ENCODE assay signal across 8 cellular contexts in the genomic region with DNA sequence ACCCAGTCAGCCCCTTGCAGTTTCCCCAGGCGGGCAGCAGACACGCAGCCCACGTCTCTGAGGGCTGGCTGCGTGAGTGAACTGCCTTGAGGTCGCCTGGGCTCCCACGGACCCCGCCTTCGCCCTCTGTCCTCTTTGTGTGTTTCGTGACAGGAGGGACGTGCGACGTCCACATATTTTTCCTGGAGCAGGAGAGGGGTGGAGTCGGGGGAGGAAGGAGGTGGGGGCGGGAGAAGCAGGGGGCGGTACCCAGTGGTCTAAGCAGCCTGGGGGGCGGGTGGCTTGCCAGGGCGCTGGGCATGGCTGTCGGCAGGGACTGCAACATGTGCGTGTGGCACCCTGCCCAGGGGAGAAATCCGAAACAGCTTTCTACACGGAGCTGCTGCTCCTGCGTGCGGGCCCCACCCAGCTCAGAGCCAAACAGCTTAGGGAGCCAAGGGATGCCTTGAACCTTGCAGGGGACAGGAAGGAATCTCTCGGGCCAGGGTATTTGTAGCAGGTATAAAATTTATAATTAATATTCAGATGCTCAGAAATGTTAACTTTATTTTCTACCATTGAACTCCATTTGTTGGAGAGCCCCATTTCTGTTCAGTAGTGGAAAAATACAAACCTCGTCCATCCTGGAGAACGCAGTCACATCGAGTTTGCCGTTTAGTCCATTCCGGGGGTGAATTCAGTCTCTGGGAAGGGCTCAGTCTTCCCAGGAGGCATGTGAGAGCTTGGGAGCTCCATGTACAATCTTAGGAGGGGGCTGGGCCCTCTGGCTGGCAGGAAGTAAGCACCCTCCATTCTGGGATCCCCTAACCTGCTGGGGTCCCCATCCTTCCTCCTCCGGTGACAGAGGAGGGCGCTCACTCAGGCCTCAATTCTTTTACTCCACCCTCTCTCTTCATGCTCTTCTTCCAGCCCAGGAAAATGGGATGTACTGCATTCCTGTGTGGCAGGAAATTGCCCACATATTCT.
DNase-seq lines count a peak whose midpoint lies in the region; ATAC-seq and TF ChIP-seq lines count a peak whose summit lies in the region.

No MANE protein-coding gene starts in this region.

- no peaks in the 10 kb centered on the region for H4K20me1 ChIP-seq in SK-N-SH (ENCODE audit: insufficient read depth)

- H3K79me2 ChIP-seq in SK-N-SH (ENCODE audit: insufficient read depth), result no peaks in the 10 kb centered on the region

- CTCF ChIA-PET in SK-N-SH (lab: Yijun Ruan, JAX), result interaction anchor here (1.0 to 1.6 kb wide), 3 partner anchors 10 to 218 kb away, joined by 3 to 4 read pairs (median 4); no protein-coding TSS in a partner anchor

- H3K27ac ChIP-seq in SK-N-SH (ENCODE audit: low read depth in 2 of 2, low read length in 1 of 2), result no peak overlapping the region
- H3K27ac ChIP-seq in esophagus muscularis mucosa (replicated peaks in 1 of 4), result peak overlapping the region; percentile 64 to 73 (median 69)
- peak overlapping the region; percentile 55 to 66 for H3K27ac ChIP-seq in uterus

- TF ChIP-seq POLR2A in esophagus muscularis mucosa (IDR thresholded peaks at IDR 0.05; ENCODE audit: low read depth) (no peak), uterus (IDR thresholded peaks at IDR 0.05) (no peak)

- WGBS in SK-N-SH (ENCODE audit: low lambda C conversion rate), result 47% methylated on average over 25 of the region's 31 CpGs
- WGBS in esophagus muscularis mucosa, result 8% methylated on average over 21 of the region's 31 CpGs

- POLR2A ChIA-PET in SK-N-SH (lab: Yijun Ruan, JAX), result no interaction called here

- TF ChIP-seq EP300 in SK-N-SH (IDR thresholded peaks at IDR 0.05; ENCODE audit: borderline replicate concordance in 1 of 2, low read depth in 1 of 2, low read length in 1 of 2) (no peak), esophagus muscularis mucosa (IDR thresholded peaks at IDR 0.05) (no peak)

- H3K36me3 ChIP-seq in SK-N-SH (replicated peaks in 1 of 2; ENCODE audit: control insufficient read depth in 1 of 2, insufficient read depth in 2 of 2, low read length in 1 of 2) (no peaks in the 10 kb centered on the region), esophagus muscularis mucosa (no peaks in the 10 kb centered on the region), uterus (no peaks in the 10 kb centered on the region)

- H3K9me3 ChIP-seq in SK-N-SH (no peaks in the 10 kb centered on the region), esophagus muscularis mucosa (no peaks in the 10 kb centered on the region), uterus (no peaks in the 10 kb centered on the region)

- no peak overlapping the region for H3K9ac ChIP-seq in SK-N-SH

- H2AFZ ChIP-seq in SK-N-SH (ENCODE audit: low read depth), result peak overlapping the region; percentile 45; the same call in 1 of the 2 replicates

- no peak overlapping the region for H3K4me2 ChIP-seq in SK-N-SH

- no peaks in the 10 kb centered on the region for H3K9me2 ChIP-seq in SK-N-SH

- DNase-seq in AG09309 (ENCODE audit: low read depth) (peak; percentile 85), HCEC 1CT (peak; percentile 7), SK-N-SH (peak; percentile 92), esophagus muscularis mucosa (ENCODE audit: extremely low spot score) (no peak), mucosa of gallbladder (ENCODE audit: low spot score) (peak; percentile 51), uterus (peak; percentile 70 to 74), activated gamma-delta T cell treated with Interleukin-2 at 50 U/mL for 16 hours (no peak)

- ATAC-seq in HG03457 (IDR thresholded peaks at IDR 0.05; ENCODE audit: unreplicated experiment), result no peak

- H3K4me1 ChIP-seq in SK-N-SH (ENCODE audit: control insufficient read depth in 1 of 2, insufficient read depth in 2 of 2, low read depth in 1 of 2, low read length in 1 of 2) (peaks cover 7 to 16% of the 10 kb centered on the region in 2 experiments; a peak in 3 of 4 replicates), esophagus muscularis mucosa (peaks cover 22 to 26% (median 25%) of the 10 kb centered on the region in 4 donors), uterus (no peaks in the 10 kb centered on the region)

- H3K27me3 ChIP-seq in SK-N-SH (ENCODE audit: insufficient read depth) (no peaks in the 10 kb centered on the region), esophagus muscularis mucosa (no peaks in the 10 kb centered on the region), uterus (no peaks in the 10 kb centered on the region)

- no peak for TF ChIP-seq CTCF in AG09309 (IDR thresholded peaks at IDR 0.05; ENCODE audit: control insufficient read depth, insufficient read depth, low read depth, low read length, missing control alignments)
- TF ChIP-seq CTCF in SK-N-SH (IDR thresholded peaks at IDR 0.05), result no peak
- no peak for TF ChIP-seq CTCF in esophagus muscularis mucosa (IDR thresholded peaks at IDR 0.05)
- no peak for TF ChIP-seq CTCF in uterus (IDR thresholded peaks at IDR 0.05)

- no peaks in the 10 kb centered on the region for H3F3A ChIP-seq in SK-N-SH (replicated peaks; ENCODE audit: insufficient read depth)

- TF ChIP-seq RAD21 in SK-N-SH (IDR thresholded peaks at IDR 0.05; ENCODE audit: low read length), result no peak

- intact Hi-C loops in esophagus muscularis mucosa (cut with DNase I), result no loop called here
- intact Hi-C loops in uterus (cut with DNase I; ENCODE audit: low total_unique reads), result no loop called here

- H3K4me3 ChIP-seq in AG09309 (ENCODE audit: control insufficient read depth, low read depth, low read length) (peak overlapping the region; percentile 30), SK-N-SH (ENCODE audit: low read depth in 2 of 2, low read length in 1 of 2) (no peak overlapping the region; a peak in 1 of 4 replicates), esophagus muscularis mucosa (peak overlapping the region; percentile 53 to 63 (median 55)), uterus (peak overlapping the region; percentile 30 to 38)

TF ChIP-seq in SK-N-SH, 30 proteins besides CTCF, POLR2A, EP300 and RAD21:
- TF ChIP-seq NFIC (IDR thresholded peaks at IDR 0.05; ENCODE audit: borderline replicate concordance), result 0 out of 2 replicates have a peak, but pooled peaks have one; percentile 36
- TF ChIP-seq, protein P1, sequence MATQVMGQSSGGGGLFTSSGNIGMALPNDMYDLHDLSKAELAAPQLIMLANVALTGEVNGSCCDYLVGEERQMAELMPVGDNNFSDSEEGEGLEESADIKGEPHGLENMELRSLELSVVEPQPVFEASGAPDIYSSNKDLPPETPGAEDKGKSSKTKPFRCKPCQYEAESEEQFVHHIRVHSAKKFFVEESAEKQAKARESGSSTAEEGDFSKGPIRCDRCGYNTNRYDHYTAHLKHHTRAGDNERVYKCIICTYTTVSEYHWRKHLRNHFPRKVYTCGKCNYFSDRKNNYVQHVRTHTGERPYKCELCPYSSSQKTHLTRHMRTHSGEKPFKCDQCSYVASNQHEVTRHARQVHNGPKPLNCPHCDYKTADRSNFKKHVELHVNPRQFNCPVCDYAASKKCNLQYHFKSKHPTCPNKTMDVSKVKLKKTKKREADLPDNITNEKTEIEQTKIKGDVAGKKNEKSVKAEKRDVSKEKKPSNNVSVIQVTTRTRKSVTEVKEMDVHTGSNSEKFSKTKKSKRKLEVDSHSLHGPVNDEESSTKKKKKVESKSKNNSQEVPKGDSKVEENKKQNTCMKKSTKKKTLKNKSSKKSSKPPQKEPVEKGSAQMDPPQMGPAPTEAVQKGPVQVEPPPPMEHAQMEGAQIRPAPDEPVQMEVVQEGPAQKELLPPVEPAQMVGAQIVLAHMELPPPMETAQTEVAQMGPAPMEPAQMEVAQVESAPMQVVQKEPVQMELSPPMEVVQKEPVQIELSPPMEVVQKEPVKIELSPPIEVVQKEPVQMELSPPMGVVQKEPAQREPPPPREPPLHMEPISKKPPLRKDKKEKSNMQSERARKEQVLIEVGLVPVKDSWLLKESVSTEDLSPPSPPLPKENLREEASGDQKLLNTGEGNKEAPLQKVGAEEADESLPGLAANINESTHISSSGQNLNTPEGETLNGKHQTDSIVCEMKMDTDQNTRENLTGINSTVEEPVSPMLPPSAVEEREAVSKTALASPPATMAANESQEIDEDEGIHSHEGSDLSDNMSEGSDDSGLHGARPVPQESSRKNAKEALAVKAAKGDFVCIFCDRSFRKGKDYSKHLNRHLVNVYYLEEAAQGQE (IDR thresholded peaks at IDR 0.05; ENCODE audit: low read depth, low read length), result no peak
- TF ChIP-seq GATA2 (CRISPR knock-in tag; IDR thresholded peaks at IDR 0.05), result no peak
- peak; percentile 61; the same call in 1 of the 2 replicates for TF ChIP-seq MXI1 (IDR thresholded peaks at IDR 0.05; ENCODE audit: low read depth, low read length)

Comparison
In these comparisons a context has a peak if more than half of its experiments do, and no peak if none do; other contexts are left out.
1. DNase-seq: peak in AG09309 (single experiment), HCEC 1CT (single experiment), SK-N-SH (single experiment), mucosa of gallbladder (single experiment) and uterus (2 of 2); none in esophagus muscularis mucosa (single experiment) and activated gamma-delta T cell treated with Interleukin-2 at 50 U/mL for 16 hours (single experiment).
2. H3K4me3 ChIP-seq: peak in AG09309 (single experiment), esophagus muscularis mucosa (4 of 4) and uterus (2 of 2); none in SK-N-SH (0 of 2).
3. H3K27ac ChIP-seq: peak in esophagus muscularis mucosa (4 of 4) and uterus (2 of 2); none in SK-N-SH (0 of 2).